In the genomic region with DNA sequence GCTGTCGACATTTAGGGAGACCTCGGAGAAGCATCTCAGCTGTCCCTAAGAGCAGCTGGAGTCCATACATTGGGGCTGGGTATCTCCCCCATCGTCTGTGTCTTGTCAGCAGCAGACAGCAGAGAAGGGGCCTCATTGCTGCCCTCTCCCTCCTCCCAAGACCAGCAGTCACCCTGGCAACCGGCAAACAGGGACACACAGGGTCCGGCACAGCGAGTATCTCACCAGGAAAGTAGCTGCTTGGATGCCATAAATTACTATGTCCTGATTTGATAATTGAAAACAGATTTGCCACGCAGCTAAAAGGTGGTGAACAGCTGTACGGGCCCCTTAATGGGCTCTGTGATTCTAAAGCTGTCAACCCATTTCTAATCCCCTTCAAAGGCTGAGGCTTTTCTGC, we compare ENCODE assay signal across 12 cellular contexts.
DNase-seq lines count a peak whose midpoint lies in the region; ATAC-seq and TF ChIP-seq lines count a peak whose summit lies in the region.
"Had no signal": no experiment of that assay in that cellular context is flagged by ENCODE, and none has a peak within 500 bp of the region (broad histone marks: within the 10 kb centered on the region; RNA-seq: fewer than 3 reads in every experiment).

No MANE protein-coding gene starts in this region.

- H3K79me2 ChIP-seq in hepatocyte: no peaks in the 10 kb centered on the region

- H3K27ac ChIP-seq in left ventricle myocardium inferior (replicated peaks) (no peak overlapping the region), hepatocyte (no peak overlapping the region), uterus (peak overlapping the region; percentile 65 to 70)

- intact Hi-C loops in Right ventricle myocardium inferior (cut with DNase I): no loop called here
- intact Hi-C loops in left ventricle myocardium inferior (cut with micrococcal nuclease): no loop called here
- intact Hi-C loops in uterus (cut with DNase I; ENCODE audit: low total_unique reads): no loop called here

- ATAC-seq in Right ventricle myocardium inferior (peak; percentile 34), T-cell (replicated peaks in 1 of 4) (peak in 1 of 4 experiments; percentile 7), HG03460 (IDR thresholded peaks at IDR 0.05; ENCODE audit: unreplicated experiment) (no peak)
- ATAC-seq: PC-3 had no signal

- H3K4me3 Mint-ChIP-seq in T-cell: no peak overlapping the region
- H3K4me3 Mint-ChIP-seq: activated B cell treated with CpG ODN at 0.5 μM for 24 hours had no signal

- H3K36me3 Mint-ChIP-seq in T-cell: peaks cover 81% of the 10 kb centered on the region

- H3K9me2 ChIP-seq in hepatocyte (replicated peaks; ENCODE audit: insufficient read depth): no peaks in the 10 kb centered on the region

- H3K27me3 Mint-ChIP-seq in T-cell: no peaks in the 10 kb centered on the region
- H3K27me3 Mint-ChIP-seq: activated B cell treated with CpG ODN at 0.5 μM for 24 hours had no signal

- H4K20me1 ChIP-seq in hepatocyte (ENCODE audit: insufficient read depth, poor library complexity, severe bottlenecking): no peaks in the 10 kb centered on the region

- H2AFZ ChIP-seq in hepatocyte: no peak overlapping the region

- no peaks in the 10 kb centered on the region for H3K27me3 ChIP-seq in left ventricle myocardium inferior (ENCODE audit: low read depth)
- H3K27me3 ChIP-seq in hepatocyte: no peaks in the 10 kb centered on the region
- no peaks in the 10 kb centered on the region for H3K27me3 ChIP-seq in uterus

- H3K36me3 ChIP-seq in left ventricle myocardium inferior (peaks cover 10% of the 10 kb centered on the region), hepatocyte (replicated peaks; ENCODE audit: insufficient read depth, low read depth) (no peaks in the 10 kb centered on the region), uterus (no peaks in the 10 kb centered on the region)

- peaks cover 20 to 27% (median 23%) of the 10 kb centered on the region in 3 donors for H3K4me1 Mint-ChIP-seq in T-cell

- H3K4me2 ChIP-seq in hepatocyte: no peak overlapping the region

- TF ChIP-seq CTCF in left ventricle myocardium inferior (IDR thresholded peaks at IDR 0.05; ENCODE audit: borderline replicate concordance) (no peak), hepatocyte (IDR thresholded peaks at IDR 0.05; ENCODE audit: poor library complexity) (no peak), uterus (IDR thresholded peaks at IDR 0.05) (no peak)

- WGBS in hepatocyte (ENCODE audit: low lambda C conversion rate, missing lambda C conversion rate): 36% methylated on average over 8 of the region's 8 CpGs

- no peak for DNase-seq in Right ventricle myocardium inferior (ENCODE audit: missing footprints)
- no peak for DNase-seq in left ventricle myocardium inferior
- no peak for DNase-seq in T-cell
- peak; percentile 56 for DNase-seq in hepatocyte (ENCODE audit: low spot score)
- DNase-seq in uterus: peak; percentile 69 to 78
- no peak for DNase-seq in DMS79 treated with DMSO at 0.1 percent for 48 hours (lab: John Stamatoyannopoulos, UW)
- no peak for DNase-seq in pons (ENCODE audit: low spot score)
- DNase-seq: activated B cell treated with CpG ODN at 0.5 μM for 24 hours; activated naive CD4-positive, alpha-beta T cell treated with Interleukin-2 at 50 U/mL for 16 hours; C1 segment of cervical spinal cord; PC-3 had no signal

- H3K27ac Mint-ChIP-seq in T-cell: peak overlapping the region; percentile 11 to 39
- H3K27ac Mint-ChIP-seq: activated B cell treated with CpG ODN at 0.5 μM for 24 hours had no signal

- no peak overlapping the region for H3K4me3 ChIP-seq in left ventricle myocardium inferior
- no peak overlapping the region for H3K4me3 ChIP-seq in hepatocyte
- no peak overlapping the region for H3K4me3 ChIP-seq in uterus

- POLR2A ChIA-PET in T-cell (lab: Charles Lee): no interaction called here

- H3K9me3 Mint-ChIP-seq in T-cell: no peaks in the 10 kb centered on the region
- H3K9me3 Mint-ChIP-seq: activated B cell treated with CpG ODN at 0.5 μM for 24 hours had no signal

- CTCF ChIA-PET in T-cell (lab: Charles Lee): no interaction called here

- no peaks in the 10 kb centered on the region for H3K9me3 ChIP-seq in left ventricle myocardium inferior (replicated peaks)
- no peaks in the 10 kb centered on the region for H3K9me3 ChIP-seq in hepatocyte (ENCODE audit: low read depth)
- no peaks in the 10 kb centered on the region for H3K9me3 ChIP-seq in uterus

- no peak for TF ChIP-seq POLR2A in uterus (IDR thresholded peaks at IDR 0.05)

- H3K4me1 ChIP-seq in left ventricle myocardium inferior (peaks cover 3% of the 10 kb centered on the region), hepatocyte (ENCODE audit: insufficient read depth) (peaks cover 5% of the 10 kb centered on the region), uterus (no peaks in the 10 kb centered on the region)

Comparison
In these comparisons a context has a peak if more than half of its experiments do, and no peak if none do; other contexts are left out.
1. DNase-seq: peak in hepatocyte (single experiment) and uterus (2 of 2); none in Right ventricle myocardium inferior (single experiment), left ventricle myocardium inferior (single experiment), T-cell (0 of 34), DMS79 treated with DMSO at 0.1 percent for 48 hours (single experiment) and pons (single experiment).
2. H3K27ac ChIP-seq: peak in uterus (2 of 2); none in left ventricle myocardium inferior (single experiment) and hepatocyte (single experiment).